ENCODE assay signal across 22 cellular contexts in genomic region chr1:232532901-232533300, GRCh38.
DNase-seq lines count a peak whose midpoint lies in the region; ATAC-seq, FAIRE-seq and TF ChIP-seq lines count a peak whose summit lies in the region.
"Had no signal": no experiment of that assay in that cellular context is flagged by ENCODE, and none has a peak within 500 bp of the region (broad histone marks: within the 10 kb centered on the region; RNA-seq: fewer than 3 reads in every experiment).

No MANE protein-coding gene starts in this region.

- ATAC-seq in GM21723 (IDR thresholded peaks at IDR 0.05; ENCODE audit: unreplicated experiment) (no peak), GM18511 (IDR thresholded peaks at IDR 0.05; ENCODE audit: unreplicated experiment) (no peak)
- ATAC-seq: GM12878, K562 had no signal

- H3K27me3 Mint-ChIP-seq in endothelial cell (ENCODE audit: unreplicated experiment), result peaks cover 7% of the 10 kb centered on the region
- H3K27me3 Mint-ChIP-seq: CD4-positive, alpha-beta T cell had no signal

- peak overlapping the region; percentile 16 for H3K27ac Mint-ChIP-seq in endothelial cell (ENCODE audit: unreplicated experiment)
- H3K27ac Mint-ChIP-seq: CD4-positive, alpha-beta T cell had no signal

- peak overlapping the region; percentile 24 for H3K4me3 Mint-ChIP-seq in endothelial cell (ENCODE audit: unreplicated experiment)
- H3K4me3 Mint-ChIP-seq: CD4-positive, alpha-beta T cell had no signal

- H4K20me1 ChIP-seq in KMS-11 (ENCODE audit: insufficient read depth), result no peaks in the 10 kb centered on the region
- peaks cover 7% of the 10 kb centered on the region for H4K20me1 ChIP-seq in smooth muscle cell (ENCODE audit: low read depth)

- H3K4me1 ChIP-seq in KMS-11 (ENCODE audit: low read depth, poor library complexity, severe bottlenecking) (peaks cover 16% of the 10 kb centered on the region), smooth muscle cell (ENCODE audit: low read depth) (no peaks in the 10 kb centered on the region)

- H2AFZ ChIP-seq in KMS-11 (ENCODE audit: low read depth) (no peak overlapping the region), smooth muscle cell (ENCODE audit: low read depth) (no peak overlapping the region)
- H2AFZ ChIP-seq: GM23248 had no signal

- H3K4me1 Mint-ChIP-seq in endothelial cell (ENCODE audit: unreplicated experiment), result peaks cover 38% of the 10 kb centered on the region

- H3K9ac ChIP-seq in KMS-11 (no peak overlapping the region), smooth muscle cell (ENCODE audit: low read depth) (no peak overlapping the region)
- H3K9ac ChIP-seq: GM23248 had no signal

- WGBS in smooth muscle cell (ENCODE audit: low lambda C conversion rate), result 71% methylated on average over 2 of the region's 2 CpGs

- peak; percentile 29 for FAIRE-seq in D721Med (lab: Jason Lieb, UNC)
- FAIRE-seq: A204.1, GM12878, GM19239, H54, K562 had no signal

- no peaks in the 10 kb centered on the region for H3K9me3 Mint-ChIP-seq in endothelial cell (ENCODE audit: unreplicated experiment)
- H3K9me3 Mint-ChIP-seq: CD4-positive, alpha-beta T cell had no signal

- H3K27me3 ChIP-seq in KMS-11 (ENCODE audit: insufficient read depth, low read depth), result no peaks in the 10 kb centered on the region
- no peaks in the 10 kb centered on the region for H3K27me3 ChIP-seq in smooth muscle cell (ENCODE audit: low read depth)
- H3K27me3 ChIP-seq: BE2C had no signal

- TF ChIP-seq CTCF in D721Med (IDR thresholded peaks at IDR 0.05; ENCODE audit: insufficient read depth, missing control alignments) (no peak), KMS-11 (conservative IDR thresholded peaks at IDR 0.05; ENCODE audit: low read depth, low read length) (no peak), endothelial cell (IDR thresholded peaks at IDR 0.05; ENCODE audit: unreplicated experiment) (no peak), smooth muscle cell (IDR thresholded peaks at IDR 0.05; ENCODE audit: borderline replicate concordance, insufficient read depth, poor library complexity, severe bottlenecking) (no peak)

- H3K36me3 Mint-ChIP-seq in endothelial cell (ENCODE audit: low read depth, unreplicated experiment), result peaks cover 21% of the 10 kb centered on the region

- peak overlapping the region; percentile 17; the same call in 1 of the 2 replicates for H3K4me2 ChIP-seq in KMS-11
- no peak overlapping the region for H3K4me2 ChIP-seq in smooth muscle cell

- DNase-seq in D721Med (ENCODE audit: insufficient read length, low spot score) (no peak), endothelial cell (ENCODE audit: low spot score) (no peak), smooth muscle cell (lab: John Stamatoyannopoulos, UW; ENCODE audit: unreplicated experiment) (no peak), H4 (ENCODE audit: low spot score) (no peak)
- DNase-seq in stimulated activated CD4-positive, alpha-beta T cell treated with anti-CD3 and anti-CD28 coated beads, Interleukin-1b, Interleukin-23, amount 100 ng/mL, for 48 hours, result no peak
- DNase-seq: ACHN; BE2C; C1 segment of cervical spinal cord; CD4-positive, alpha-beta T cell; DND-41; EL; GM23248; HCEC 1CT had no signal

- no peaks in the 10 kb centered on the region for H3K9me3 ChIP-seq in smooth muscle cell (replicated peaks; ENCODE audit: low read depth)
- H3K9me3 ChIP-seq: BE2C had no signal

- H3K36me3 ChIP-seq in KMS-11 (ENCODE audit: insufficient read depth) (no peaks in the 10 kb centered on the region), smooth muscle cell (ENCODE audit: low read depth) (no peaks in the 10 kb centered on the region)
- H3K36me3 ChIP-seq: BE2C had no signal

- H3K4me3 ChIP-seq in KMS-11 (IDR thresholded peaks at IDR 0.05; ENCODE audit: insufficient read depth, low read depth, low read length), result no peak overlapping the region
- H3K4me3 ChIP-seq in smooth muscle cell, result no peak overlapping the region
- H3K4me3 ChIP-seq: GM12878, GM23248, K562 had no signal

- H3K79me2 ChIP-seq in KMS-11 (ENCODE audit: insufficient read depth, low read depth) (no peaks in the 10 kb centered on the region), smooth muscle cell (ENCODE audit: low read depth) (peaks cover 91% of the 10 kb centered on the region)

- H3F3A ChIP-seq in smooth muscle cell (ENCODE audit: low read depth), result peaks cover 5% of the 10 kb centered on the region

- H3K27ac ChIP-seq in KMS-11, result no peak overlapping the region
- H3K27ac ChIP-seq in smooth muscle cell (ENCODE audit: low read depth), result peak overlapping the region; percentile 12
- H3K27ac ChIP-seq: GM23248, HL-60 had no signal
